In the genomic region with DNA sequence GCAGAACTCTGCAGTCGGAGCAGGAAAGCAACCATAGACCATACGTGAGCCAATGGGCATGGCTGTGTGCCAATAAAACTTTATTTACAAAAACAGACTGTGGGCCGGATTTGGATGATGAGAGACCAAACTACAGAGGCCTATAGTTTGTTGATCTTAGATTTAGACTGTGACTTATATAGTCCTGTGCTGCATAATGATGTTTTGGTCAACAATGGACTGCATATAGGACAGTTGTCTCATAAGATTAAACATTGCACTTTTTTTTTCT, we compare ENCODE assay signal across 22 cellular contexts.
"Had no signal": no experiment of that assay in that cellular context is flagged by ENCODE, and none has a peak within 500 bp of the region (broad histone marks: within the 10 kb centered on the region; RNA-seq: fewer than 3 reads in every experiment).

No MANE protein-coding gene starts in this region.

- H3K27ac Mint-ChIP-seq: dendritic cell treated with granulocyte-macrophage colony-stimulating factor and Interleukin-4, amounts not matched to agents 40 ng/mL and 50 ng/mL, for 4 days; effector memory CD8-positive, alpha-beta T cell; immature natural killer cell; naive thymus-derived CD8-positive, alpha-beta T cell; stimulated activated naive B cell treated with anti-CD40 and anti-IgM and Interleukin-4, amounts not matched to agents 10 μg/mL and 1 μg/mL and 100 μg/mL, for 72 hours; stimulated activated naive CD8-positive, alpha-beta T cell treated with anti-CD3 and anti-CD28 coated beads, Interleukin-15, amount 100 ng/mL, for 72 hours had no signal

- H3K27me3 Mint-ChIP-seq: stimulated activated naive CD8-positive, alpha-beta T cell treated with anti-CD3 and anti-CD28 coated beads, Interleukin-15, amount 100 ng/mL, for 72 hours had no signal

- H3K9me3 Mint-ChIP-seq: dendritic cell treated with granulocyte-macrophage colony-stimulating factor and Interleukin-4, amounts not matched to agents 40 ng/mL and 50 ng/mL, for 4 days; effector memory CD8-positive, alpha-beta T cell; immature natural killer cell; naive thymus-derived CD8-positive, alpha-beta T cell; neural crest cell; stimulated activated naive B cell treated with anti-CD40 and anti-IgM and Interleukin-4, amounts not matched to agents 10 μg/mL and 1 μg/mL and 100 μg/mL, for 72 hours; stimulated activated naive CD8-positive, alpha-beta T cell treated with anti-CD3 and anti-CD28 coated beads, Interleukin-15, amount 100 ng/mL, for 72 hours had no signal

- H3K4me1 Mint-ChIP-seq: immature natural killer cell; stimulated activated naive B cell treated with anti-CD40 and anti-IgM and Interleukin-4, amounts not matched to agents 10 μg/mL and 1 μg/mL and 100 μg/mL, for 72 hours; stimulated activated naive CD8-positive, alpha-beta T cell treated with anti-CD3 and anti-CD28 coated beads, Interleukin-15, amount 100 ng/mL, for 72 hours had no signal

- H3K27me3 ChIP-seq: sigmoid colon had no signal

- H3K4me3 ChIP-seq: lung, mucosa of descending colon, sigmoid colon, skin epidermis had no signal

- DNase-seq: effector memory CD8-positive, alpha-beta T cell; erythroblast; immature natural killer cell; kidney; left cardiac atrium; left ventricle myocardium superior; naive thymus-derived CD8-positive, alpha-beta T cell; posterior cingulate gyrus; sigmoid colon; stimulated activated CD4-positive, alpha-beta T cell treated with anti-CD3 and anti-CD28 coated beads, Interleukin-2, amount 100 ng/mL, for 24 hours; stimulated activated CD4-positive, alpha-beta T cell treated with anti-CD3 and anti-CD28 coated beads, Interleukin-4, amount 100 ng/mL, for 4 hours; stimulated activated naive B cell treated with anti-CD40 and anti-IgM and Interleukin-4, amounts not matched to agents 10 μg/mL and 1 μg/mL and 100 μg/mL, for 72 hours; stimulated activated naive CD8-positive, alpha-beta T cell treated with anti-CD3 and anti-CD28 coated beads, Interleukin-15, amount 100 ng/mL, for 72 hours; trophoblast cell had no signal

- H3K36me3 Mint-ChIP-seq: immature natural killer cell; naive thymus-derived CD8-positive, alpha-beta T cell; stimulated activated naive B cell treated with anti-CD40 and anti-IgM and Interleukin-4, amounts not matched to agents 10 μg/mL and 1 μg/mL and 100 μg/mL, for 72 hours had no signal

- H3K9me3 ChIP-seq: mucosa of descending colon, sigmoid colon had no signal

- H3K36me3 ChIP-seq: sigmoid colon had no signal

- H3K27ac ChIP-seq: foreskin keratinocyte, sigmoid colon had no signal

- FAIRE-seq: colon, kidney, urothelium cell line had no signal

- H3K4me3 Mint-ChIP-seq: dendritic cell treated with granulocyte-macrophage colony-stimulating factor and Interleukin-4, amounts not matched to agents 40 ng/mL and 50 ng/mL, for 4 days; effector memory CD8-positive, alpha-beta T cell; immature natural killer cell; naive thymus-derived CD8-positive, alpha-beta T cell; neural crest cell; stimulated activated naive B cell treated with anti-CD40 and anti-IgM and Interleukin-4, amounts not matched to agents 10 μg/mL and 1 μg/mL and 100 μg/mL, for 72 hours; stimulated activated naive CD8-positive, alpha-beta T cell treated with anti-CD3 and anti-CD28 coated beads, Interleukin-15, amount 100 ng/mL, for 72 hours had no signal

- ATAC-seq: effector memory CD8-positive, alpha-beta T cell; left ventricle myocardium superior; naive thymus-derived CD8-positive, alpha-beta T cell; stimulated activated naive B cell treated with anti-CD40 and anti-IgM and Interleukin-4, amounts not matched to agents 10 μg/mL and 1 μg/mL and 100 μg/mL, for 72 hours; stimulated activated naive CD8-positive, alpha-beta T cell treated with anti-CD3 and anti-CD28 coated beads, Interleukin-15, amount 100 ng/mL, for 72 hours had no signal
